Comparison of ENCODE assay signal across 8 cellular contexts in genomic region chr1:247487057-247487456, GRCh38. TPM values are rescaled to one million over a fixed set of nuclear protein-coding genes. Genes with fewer than 3 reads are reported as not detected.
DNase-seq lines count a peak whose midpoint lies in the region; ATAC-seq and TF ChIP-seq lines count a peak whose summit lies in the region.

No MANE protein-coding gene starts in this region.

- peak; percentile 80 for TF ChIP-seq CTCF in MM.1S (IDR thresholded peaks at IDR 0.05; ENCODE audit: low read length)
- peak; percentile 55 for TF ChIP-seq CTCF in activated B cell treated with CpG ODN at 0.5 μM for 24 hours (IDR thresholded peaks at IDR 0.05)
- peak; percentile 10 to 32 for TF ChIP-seq CTCF in fibroblast of lung (conservative IDR thresholded peaks at IDR 0.05 in 1 of 2, IDR thresholded peaks at IDR 0.05 in 1 of 2; ENCODE audit: low read depth in 1 of 2, low read length in 2 of 2)

- H3K27ac Mint-ChIP-seq in activated naive CD8-positive, alpha-beta T cell treated with anti-CD3 and anti-CD28 coated beads, Interleukin-2, amount 10 ng/mL, durations not matched to agents 7 days and 5 days = no peak overlapping the region
- no peak overlapping the region for H3K27ac Mint-ChIP-seq in activated naive CD8-positive, alpha-beta T cell treated with anti-CD3 and anti-CD28 coated beads for 36 hours
- H3K27ac Mint-ChIP-seq in activated B cell treated with CpG ODN at 0.5 μM for 24 hours = no peak overlapping the region

- no peak overlapping the region for H2BK12ac ChIP-seq in neuronal stem cell (ENCODE audit: low read length)

- H3K9ac ChIP-seq in MM.1S (ENCODE audit: low read length) (no peak overlapping the region), fibroblast of lung (ENCODE audit: insufficient read depth, low read length) (no peak overlapping the region), neuronal stem cell (ENCODE audit: low read depth, low read length, poor library complexity) (no peak overlapping the region)

- H3K4ac ChIP-seq in neuronal stem cell (ENCODE audit: low read length) = no peak overlapping the region

- DNase-seq in activated naive CD8-positive, alpha-beta T cell treated with anti-CD3 and anti-CD28 coated beads, Interleukin-2, amount 10 ng/mL, durations not matched to agents 7 days and 5 days = no peak
- DNase-seq in activated naive CD8-positive, alpha-beta T cell treated with anti-CD3 and anti-CD28 coated beads for 36 hours = no peak
- DNase-seq in MM.1S (peak; percentile 69), activated B cell treated with CpG ODN at 0.5 μM for 24 hours (peak; percentile 17), fibroblast of lung (ENCODE audit: low read depth in 2 of 2) (peak in 1 of 2 donors; percentile 21), neuronal stem cell (ENCODE audit: low spot score) (peak; percentile 23)
- DNase-seq in NK-92 treated with Interleukin-12 subunit alpha and Interleukin-12 subunit beta, amount 100 ng/mL, for 24 hours (lab: John Stamatoyannopoulos, UW) = no peak

- H3K27ac ChIP-seq in MM.1S (ENCODE audit: low read length) = no peak overlapping the region
- no peak overlapping the region for H3K27ac ChIP-seq in fibroblast of lung (ENCODE audit: insufficient read depth, low read length)
- no peak overlapping the region for H3K27ac ChIP-seq in neuronal stem cell (replicated peaks; ENCODE audit: low read length)

- H4K91ac ChIP-seq in neuronal stem cell (ENCODE audit: low read depth, low read length, poor library complexity) = no peak overlapping the region

- no peaks in the 10 kb centered on the region for H3K9me3 Mint-ChIP-seq in activated naive CD8-positive, alpha-beta T cell treated with anti-CD3 and anti-CD28 coated beads, Interleukin-2, amount 10 ng/mL, durations not matched to agents 7 days and 5 days
- no peaks in the 10 kb centered on the region for H3K9me3 Mint-ChIP-seq in activated naive CD8-positive, alpha-beta T cell treated with anti-CD3 and anti-CD28 coated beads for 36 hours
- no peaks in the 10 kb centered on the region for H3K9me3 Mint-ChIP-seq in activated B cell treated with CpG ODN at 0.5 μM for 24 hours

- H3K79me2 ChIP-seq in MM.1S (ENCODE audit: low read length) (no peaks in the 10 kb centered on the region), fibroblast of lung (ENCODE audit: control insufficient read depth, insufficient read depth, low read length) (no peaks in the 10 kb centered on the region)

- no peak overlapping the region for H2BK15ac ChIP-seq in neuronal stem cell (ENCODE audit: low read length)

- H3K36me3 Mint-ChIP-seq in activated naive CD8-positive, alpha-beta T cell treated with anti-CD3 and anti-CD28 coated beads, Interleukin-2, amount 10 ng/mL, durations not matched to agents 7 days and 5 days = no peaks in the 10 kb centered on the region
- H3K36me3 Mint-ChIP-seq in activated naive CD8-positive, alpha-beta T cell treated with anti-CD3 and anti-CD28 coated beads for 36 hours = no peaks in the 10 kb centered on the region
- no peaks in the 10 kb centered on the region for H3K36me3 Mint-ChIP-seq in activated B cell treated with CpG ODN at 0.5 μM for 24 hours (ENCODE audit: low read depth)

- H3K4me1 Mint-ChIP-seq in activated naive CD8-positive, alpha-beta T cell treated with anti-CD3 and anti-CD28 coated beads, Interleukin-2, amount 10 ng/mL, durations not matched to agents 7 days and 5 days = peaks cover 5% of the 10 kb centered on the region
- no peaks in the 10 kb centered on the region for H3K4me1 Mint-ChIP-seq in activated naive CD8-positive, alpha-beta T cell treated with anti-CD3 and anti-CD28 coated beads for 36 hours
- no peaks in the 10 kb centered on the region for H3K4me1 Mint-ChIP-seq in activated B cell treated with CpG ODN at 0.5 μM for 24 hours

- no peaks in the 10 kb centered on the region for H3K9me2 ChIP-seq in MM.1S (replicated peaks; ENCODE audit: insufficient read depth, low read length)

- H3K27me3 Mint-ChIP-seq in activated naive CD8-positive, alpha-beta T cell treated with anti-CD3 and anti-CD28 coated beads, Interleukin-2, amount 10 ng/mL, durations not matched to agents 7 days and 5 days = peaks cover 2% of the 10 kb centered on the region
- peaks cover 4% of the 10 kb centered on the region for H3K27me3 Mint-ChIP-seq in activated naive CD8-positive, alpha-beta T cell treated with anti-CD3 and anti-CD28 coated beads for 36 hours
- H3K27me3 Mint-ChIP-seq in activated B cell treated with CpG ODN at 0.5 μM for 24 hours = peaks cover 6% of the 10 kb centered on the region

- no peak overlapping the region for H2BK5ac ChIP-seq in neuronal stem cell (ENCODE audit: low read length)

- no peaks in the 10 kb centered on the region for H3F3A ChIP-seq in MM.1S (ENCODE audit: insufficient read depth, low read length)

- POLR2A ChIA-PET in activated naive CD8-positive, alpha-beta T cell treated with anti-CD3 and anti-CD28 coated beads, Interleukin-2, amount 10 ng/mL, durations not matched to agents 7 days and 5 days (lab: Charles Lee) = interaction anchor here (0.9 kb wide), 2 partner anchors 97 to 115 kb away, joined by 3 read pairs; no protein-coding TSS in a partner anchor
- POLR2A ChIA-PET in activated B cell treated with CpG ODN at 0.5 μM for 24 hours (lab: Charles Lee) = interaction anchor here (1.8 kb wide), 1 partner anchor 97 kb away, joined by 16 read pairs; no protein-coding TSS in a partner anchor

- no peaks in the 10 kb centered on the region for H3K27me3 ChIP-seq in MM.1S (replicated peaks; ENCODE audit: insufficient read depth, low read length)
- H3K27me3 ChIP-seq in fibroblast of lung (ENCODE audit: control insufficient read depth, insufficient read depth, low read length) = no peaks in the 10 kb centered on the region
- no peaks in the 10 kb centered on the region for H3K27me3 ChIP-seq in neuronal stem cell (ENCODE audit: control insufficient read depth in 3 of 3, insufficient read depth in 3 of 3, low read depth in 1 of 3, low read length in 3 of 3)

- H4K20me1 ChIP-seq in MM.1S (ENCODE audit: insufficient read depth, low read length) (no peaks in the 10 kb centered on the region), fibroblast of lung (ENCODE audit: control insufficient read depth, extremely low read depth, insufficient read depth, low read length) (no peaks in the 10 kb centered on the region)

- no peak overlapping the region for H3K4me3 Mint-ChIP-seq in activated naive CD8-positive, alpha-beta T cell treated with anti-CD3 and anti-CD28 coated beads, Interleukin-2, amount 10 ng/mL, durations not matched to agents 7 days and 5 days
- no peak overlapping the region for H3K4me3 Mint-ChIP-seq in activated naive CD8-positive, alpha-beta T cell treated with anti-CD3 and anti-CD28 coated beads for 36 hours
- H3K4me3 Mint-ChIP-seq in activated B cell treated with CpG ODN at 0.5 μM for 24 hours = no peak overlapping the region

- no peak overlapping the region for H3K4me2 ChIP-seq in MM.1S (ENCODE audit: low read depth, low read length)
- no peak overlapping the region for H3K4me2 ChIP-seq in fibroblast of lung (ENCODE audit: extremely low read depth, insufficient read depth, low read length)
- H3K4me2 ChIP-seq in neuronal stem cell (ENCODE audit: insufficient read depth, low read length, poor library complexity, severe bottlenecking) = no peak overlapping the region

- intact Hi-C loops in activated B cell treated with CpG ODN at 0.5 μM for 24 hours (cut with micrococcal nuclease) = loop anchor here (1.0 to 5.0 kb wide), 6 partner anchors 11 to 515 kb away; no protein-coding TSS in a partner anchor

- CTCF ChIA-PET in activated B cell treated with CpG ODN at 0.5 μM for 24 hours (lab: Charles Lee) = interaction anchor here (0.6 to 8.6 kb wide), 12 partner anchors 9 to 129 kb away, joined by 3 to 154 read pairs (median 4); no protein-coding TSS in a partner anchor

- no peak overlapping the region for H2AK5ac ChIP-seq in neuronal stem cell (ENCODE audit: low read depth, low read length)

- H2AFZ ChIP-seq in MM.1S (ENCODE audit: low read length) (no peak overlapping the region), fibroblast of lung (ENCODE audit: low read length) (no peak overlapping the region), neuronal stem cell (ENCODE audit: low read length) (no peak overlapping the region)

- no peak overlapping the region for H3K14ac ChIP-seq in neuronal stem cell (ENCODE audit: low read length)

- no peaks in the 10 kb centered on the region for H3K36me3 ChIP-seq in MM.1S (replicated peaks; ENCODE audit: insufficient read depth, low read length)
- no peaks in the 10 kb centered on the region for H3K36me3 ChIP-seq in fibroblast of lung (ENCODE audit: control insufficient read depth, insufficient read depth, low read length)
- no peaks in the 10 kb centered on the region for H3K36me3 ChIP-seq in neuronal stem cell (replicated peaks in 1 of 2; ENCODE audit: control insufficient read depth in 2 of 2, insufficient read depth in 2 of 2, low read length in 2 of 2)

- H3K9me3 ChIP-seq in MM.1S (replicated peaks; ENCODE audit: insufficient read depth, low read length) = no peaks in the 10 kb centered on the region
- H3K9me3 ChIP-seq in fibroblast of lung (ENCODE audit: control insufficient read depth, insufficient read depth, low read depth, low read length) = no peaks in the 10 kb centered on the region
- peaks cover 0 to 1% of the 10 kb centered on the region in 2 donors for H3K9me3 ChIP-seq in neuronal stem cell (replicated peaks in 1 of 2; ENCODE audit: control insufficient read depth in 2 of 2, insufficient read depth in 1 of 2, low read depth in 1 of 2, low read length in 2 of 2)

- H3K18ac ChIP-seq in neuronal stem cell (ENCODE audit: low read length) = no peak overlapping the region

- H2BK120ac ChIP-seq in neuronal stem cell (ENCODE audit: low read depth, low read length) = no peak overlapping the region

- H3K4me1 ChIP-seq in MM.1S (ENCODE audit: low read length) (no peaks in the 10 kb centered on the region), fibroblast of lung (ENCODE audit: control insufficient read depth, extremely low read depth, insufficient read depth, low read length) (no peaks in the 10 kb centered on the region), neuronal stem cell (ENCODE audit: control insufficient read depth in 2 of 2, insufficient read depth in 1 of 2, low read depth in 1 of 2, low read length in 2 of 2) (no peaks in the 10 kb centered on the region)

- no peak overlapping the region for H4K8ac ChIP-seq in neuronal stem cell (ENCODE audit: low read depth, low read length)

- H3K4me3 ChIP-seq in MM.1S (ENCODE audit: low read length) (no peak overlapping the region), fibroblast of lung (replicated peaks in 1 of 4; ENCODE audit: control extremely low read depth in 1 of 4, insufficient read depth in 1 of 4, low read depth in 3 of 4, low read length in 4 of 4) (no peak overlapping the region), neuronal stem cell (ENCODE audit: low read length in 2 of 2) (no peak overlapping the region)

- no peaks in the 10 kb centered on the region for H3K79me1 ChIP-seq in neuronal stem cell (ENCODE audit: low read depth, low read length)

- ATAC-seq in activated naive CD8-positive, alpha-beta T cell treated with anti-CD3 and anti-CD28 coated beads, Interleukin-2, amount 10 ng/mL, durations not matched to agents 7 days and 5 days (ENCODE audit: low read depth) = peak; percentile 58
- peak; percentile 88 for ATAC-seq in GM21723 (IDR thresholded peaks at IDR 0.05; ENCODE audit: unreplicated experiment)
- ATAC-seq in activated B cell treated with CpG ODN at 0.5 μM for 24 hours (ENCODE audit: low read depth) = peak; percentile 81

- no peak overlapping the region for H3K23ac ChIP-seq in neuronal stem cell (ENCODE audit: low read depth, low read length, poor library complexity)

RNA-seq across cellular contexts. Expression of gene OR2B11, which starts 29.2 kb away (rescaled TPM):
- total RNA-seq in activated naive CD8-positive, alpha-beta T cell treated with anti-CD3 and anti-CD28 coated beads, Interleukin-2, amount 10 ng/mL, durations not matched to agents 7 days and 5 days = not detected
- total RNA-seq in activated naive CD8-positive, alpha-beta T cell treated with anti-CD3 and anti-CD28 coated beads for 36 hours = not detected
- total RNA-seq in activated B cell treated with CpG ODN at 0.5 μM for 24 hours (not detected in 2 replicates), fibroblast of lung (not detected in 2 replicates)
- polyA plus RNA-seq in fibroblast of lung = not detected in 2 replicates
- not detected in 2 replicates for polyA plus RNA-seq in fibroblast of lung (2012)
- polyA minus RNA-seq in fibroblast of lung (ENCODE audit: low replicate concordance) = not detected in 2 replicates
- not detected for polyA plus RNA-seq in neuronal stem cell (2013, experiment 1 of 2)
- polyA plus RNA-seq in neuronal stem cell (2013, experiment 2 of 2) = not detected

RNA-seq across cellular contexts. Expression of gene OR2C3, which starts 49.2 kb away (rescaled TPM):
- not detected for total RNA-seq in activated naive CD8-positive, alpha-beta T cell treated with anti-CD3 and anti-CD28 coated beads, Interleukin-2, amount 10 ng/mL, durations not matched to agents 7 days and 5 days
- total RNA-seq in activated naive CD8-positive, alpha-beta T cell treated with anti-CD3 and anti-CD28 coated beads for 36 hours = under 1 TPM in 1 of 2 experiments, not detected in 1; 0.04 TPM
- total RNA-seq in activated B cell treated with CpG ODN at 0.5 μM for 24 hours = not detected in 2 replicates
- total RNA-seq in fibroblast of lung = not detected in 2 replicates
- not detected in 2 replicates for polyA plus RNA-seq in fibroblast of lung
- polyA plus RNA-seq in fibroblast of lung (2012) = not detected in 2 replicates
- polyA minus RNA-seq in fibroblast of lung (ENCODE audit: low replicate concordance) = not detected in 2 replicates
- not detected for polyA plus RNA-seq in neuronal stem cell (2013, experiment 1 of 2)
- not detected for polyA plus RNA-seq in neuronal stem cell (2013, experiment 2 of 2)

Comparison
In these comparisons a context has a peak if more than half of its experiments do, and no peak if none do; other contexts are left out.
1. DNase-seq: peak in MM.1S (single experiment), activated B cell treated with CpG ODN at 0.5 μM for 24 hours (single experiment) and neuronal stem cell (single experiment); none in activated naive CD8-positive, alpha-beta T cell treated with anti-CD3 and anti-CD28 coated beads, Interleukin-2, amount 10 ng/mL, durations not matched to agents 7 days and 5 days (single experiment), activated naive CD8-positive, alpha-beta T cell treated with anti-CD3 and anti-CD28 coated beads for 36 hours (single experiment) and NK-92 treated with Interleukin-12 subunit alpha and Interleukin-12 subunit beta, amount 100 ng/mL, for 24 hours (single experiment).
2. CTCF ChIP-seq: peak in every context shown above with its lines; median percentile 80 in MM.1S; 55 in activated B cell treated with CpG ODN at 0.5 μM for 24 hours; 21 in fibroblast of lung.
3. Peak in every context shown above with its lines, with median percentiles within 50 percentile points of each other: ATAC-seq.